ENCODE assay signal across 35 cellular contexts in the genomic region with DNA sequence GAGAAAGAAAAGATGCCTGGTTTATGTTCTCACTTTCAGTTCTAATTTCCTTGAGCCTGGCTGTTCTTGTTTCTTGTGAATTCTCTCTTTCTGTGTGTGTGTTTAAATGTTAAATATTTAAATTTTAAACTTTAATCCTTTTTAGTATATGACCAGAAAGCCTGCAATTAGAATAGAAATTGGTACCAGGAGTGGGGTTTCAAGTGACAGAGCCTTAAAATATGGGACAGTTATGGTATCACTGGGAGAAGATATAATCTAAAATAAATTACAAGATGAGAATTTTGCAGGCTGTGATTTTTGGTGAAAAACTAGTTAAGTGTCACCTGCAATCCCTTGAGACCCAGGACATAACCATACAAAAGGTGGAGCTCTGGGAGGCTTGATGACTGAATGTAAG.
"Had no signal": no experiment of that assay in that cellular context is flagged by ENCODE, and none has a peak within 500 bp of the region (broad histone marks: within the 10 kb centered on the region; RNA-seq: fewer than 3 reads in every experiment).

No MANE protein-coding gene starts in this region.

- H3K36me3 Mint-ChIP-seq: activated CD4-positive, alpha-beta memory T cell treated with anti-CD3 and anti-CD28 coated beads for 36 hours; activated naive CD4-positive, alpha-beta T cell treated with anti-CD3 and anti-CD28 coated beads, Interleukin-2, amount 10 ng/mL, durations not matched to agents 7 days and 5 days had no signal

- H3K27me3 Mint-ChIP-seq: activated naive CD4-positive, alpha-beta T cell treated with anti-CD3 and anti-CD28 coated beads, Interleukin-2, amount 50 U/mL, for 24 hours; activated naive CD8-positive, alpha-beta T cell treated with anti-CD3 and anti-CD28 coated beads, Interleukin-2, amount 50 U/mL, for 24 hours had no signal

- H3K27ac Mint-ChIP-seq: activated B cell treated with CpG ODN at 0.5 μM for 24 hours; activated CD4-positive, alpha-beta memory T cell treated with anti-CD3 and anti-CD28 coated beads for 36 hours; activated CD4-positive, alpha-beta T cell treated with anti-CD3 and anti-CD28 coated beads, Interleukin-2, amount 10 ng/mL, durations not matched to agents 24 days and 14 days; activated CD8-positive, alpha-beta T cell treated with anti-CD3 and anti-CD28 coated beads for 36 hours; activated naive CD4-positive, alpha-beta T cell treated with anti-CD3 and anti-CD28 coated beads, Interleukin-2, amount 10 ng/mL, durations not matched to agents 7 days and 5 days; activated naive CD4-positive, alpha-beta T cell treated with anti-CD3 and anti-CD28 coated beads, Interleukin-2, amount 50 U/mL, for 24 hours; activated naive CD8-positive, alpha-beta T cell; activated naive CD8-positive, alpha-beta T cell treated with anti-CD3 and anti-CD28 coated beads, Interleukin-2, amount 10 ng/mL, durations not matched to agents 7 days and 5 days; activated naive CD8-positive, alpha-beta T cell treated with anti-CD3 and anti-CD28 coated beads, Interleukin-2, amount 50 U/mL, for 24 hours; activated T-cell treated with anti-CD3 and anti-CD28 coated beads, Interleukin-2, amount 50 U/mL, for 24 hours; activated T-helper 2 cell treated with anti-CD3 and anti-CD28 coated beads, Interferon-gamma antibody, Interleukin-2, Interleukin-4, amounts not matched to agents 10 μg/mL and 5 μg/mL and 100 μg/mL, durations not matched to agents 14 hours and 24 hours and 36 hours; T-helper 1 cell treated with Interleukin-12 subunit alpha and Interleukin-12 subunit beta and Interleukin-4 antibody, amounts not matched to agents 30 μg/mL and 1 μg/mL, for 36 hours; T-helper 2 cell treated with Interferon-gamma antibody and Interleukin-4, amounts not matched to agents 5 μg/mL and 100 μg/mL, for 36 hours had no signal

- FAIRE-seq: astrocyte, TTC549 had no signal

- H3K4me3 Mint-ChIP-seq: activated B cell treated with CpG ODN at 0.5 μM for 24 hours; activated CD4-positive, alpha-beta memory T cell treated with anti-CD3 and anti-CD28 coated beads for 36 hours; activated CD4-positive, alpha-beta T cell treated with anti-CD3 and anti-CD28 coated beads, Interleukin-2, amount 10 ng/mL, durations not matched to agents 24 days and 14 days; activated CD8-positive, alpha-beta T cell treated with anti-CD3 and anti-CD28 coated beads for 36 hours; activated naive CD4-positive, alpha-beta T cell treated with anti-CD3 and anti-CD28 coated beads, Interleukin-2, amount 10 ng/mL, durations not matched to agents 7 days and 5 days; activated naive CD4-positive, alpha-beta T cell treated with anti-CD3 and anti-CD28 coated beads, Interleukin-2, amount 50 U/mL, for 24 hours; activated naive CD8-positive, alpha-beta T cell; activated naive CD8-positive, alpha-beta T cell treated with anti-CD3 and anti-CD28 coated beads, Interleukin-2, amount 10 ng/mL, durations not matched to agents 7 days and 5 days; activated naive CD8-positive, alpha-beta T cell treated with anti-CD3 and anti-CD28 coated beads, Interleukin-2, amount 50 U/mL, for 24 hours; activated T-cell treated with anti-CD3 and anti-CD28 coated beads, Interleukin-2, amount 50 U/mL, for 24 hours; T-helper 1 cell treated with Interleukin-12 subunit alpha and Interleukin-12 subunit beta and Interleukin-4 antibody, amounts not matched to agents 30 μg/mL and 1 μg/mL, for 36 hours; T-helper 2 cell treated with Interferon-gamma antibody and Interleukin-4, amounts not matched to agents 5 μg/mL and 100 μg/mL, for 36 hours had no signal

- H3K4me1 ChIP-seq: adrenal gland, body of pancreas, breast epithelium had no signal

- H3K36me3 ChIP-seq: adrenal gland, brain microvascular endothelial cell, breast epithelium had no signal

- DNase-seq: activated B cell treated with CpG ODN at 0.5 μM for 24 hours; activated CD4-positive, alpha-beta memory T cell treated with anti-CD3 and anti-CD28 coated beads for 36 hours; activated CD4-positive, alpha-beta T cell treated with anti-CD3 and anti-CD28 coated beads for 4 hours; activated CD4-positive, alpha-beta T cell treated with anti-CD3 and anti-CD28 coated beads, Interleukin-2, amount 10 ng/mL, durations not matched to agents 24 days and 14 days; activated CD4-positive, alpha-beta T cell treated with anti-CD3 and anti-CD28 coated beads, Interleukin-2, amount 50 U/mL, for 1 hour; activated CD4-positive, alpha-beta T cell treated with anti-CD3 and anti-CD28 coated beads, Interleukin-2, amount 50 U/mL, for 4 hours; activated CD4-positive, CD25-positive, alpha-beta regulatory T cell treated with anti-CD3 and anti-CD28 coated beads, Interleukin-2, amount 50 U/mL, for 72 hours; activated CD8-positive, alpha-beta memory T cell treated with anti-CD3 and anti-CD28 coated beads, Interleukin-2, amount 50 U/mL, for 48 hours; activated CD8-positive, alpha-beta T cell treated with anti-CD3 and anti-CD28 coated beads for 36 hours; activated effector memory CD4-positive, alpha-beta T cell treated with Interleukin-2 at 50 U/mL for 16 hours; activated gamma-delta T cell; activated naive CD4-positive, alpha-beta T cell treated with anti-CD3 and anti-CD28 coated beads, Interleukin-2, amount 10 ng/mL, durations not matched to agents 7 days and 5 days; activated naive CD4-positive, alpha-beta T cell treated with Interleukin-2 at 50 U/mL for 16 hours; activated naive CD8-positive, alpha-beta T cell treated with anti-CD3 and anti-CD28 coated beads, Interleukin-2, amount 10 ng/mL, durations not matched to agents 7 days and 5 days; activated naive CD8-positive, alpha-beta T cell treated with anti-CD3 and anti-CD28 coated beads, Interleukin-2, amount 50 U/mL, for 24 hours; activated T-cell treated with anti-CD3 and anti-CD28 coated beads, Interleukin-2, amount 50 U/mL, for 24 hours; activated T-cell treated with anti-CD3 and anti-CD28 coated beads, Interleukin-2, amount 50 U/mL, for 48 hours; adrenal gland; amniotic stem cell; aorta; body of pancreas; brain microvascular endothelial cell; central memory CD4-positive, alpha-beta T cell; T-helper 1 cell; T-helper 2 cell; T-helper 9 cell had no signal

- ATAC-seq: activated CD8-positive, alpha-beta T cell treated with anti-CD3 and anti-CD28 coated beads for 36 hours; activated naive CD8-positive, alpha-beta T cell treated with anti-CD3 and anti-CD28 coated beads, Interleukin-2, amount 50 U/mL, for 24 hours; body of pancreas had no signal

- H3K4me1 Mint-ChIP-seq: activated B cell treated with CpG ODN at 0.5 μM for 24 hours; activated CD4-positive, alpha-beta T cell treated with anti-CD3 and anti-CD28 coated beads, Interleukin-2, amount 10 ng/mL, durations not matched to agents 24 days and 14 days; activated naive CD4-positive, alpha-beta T cell treated with anti-CD3 and anti-CD28 coated beads, Interleukin-2, amount 50 U/mL, for 24 hours; activated naive CD8-positive, alpha-beta T cell treated with anti-CD3 and anti-CD28 coated beads, Interleukin-2, amount 50 U/mL, for 24 hours had no signal

- H3K9me3 Mint-ChIP-seq: activated naive CD8-positive, alpha-beta T cell treated with anti-CD3 and anti-CD28 coated beads, Interleukin-2, amount 50 U/mL, for 24 hours had no signal

- H3K27me3 ChIP-seq: adrenal gland, body of pancreas, brain microvascular endothelial cell, breast epithelium had no signal

- H3K9me3 ChIP-seq: adrenal gland had no signal

- H3K27ac ChIP-seq: adrenal gland, body of pancreas, brain microvascular endothelial cell, breast epithelium, VCaP had no signal

- H3K4me3 ChIP-seq: adrenal gland, body of pancreas, breast epithelium had no signal
